ENCODE assay signal across 1 cellular context in the genomic region with DNA sequence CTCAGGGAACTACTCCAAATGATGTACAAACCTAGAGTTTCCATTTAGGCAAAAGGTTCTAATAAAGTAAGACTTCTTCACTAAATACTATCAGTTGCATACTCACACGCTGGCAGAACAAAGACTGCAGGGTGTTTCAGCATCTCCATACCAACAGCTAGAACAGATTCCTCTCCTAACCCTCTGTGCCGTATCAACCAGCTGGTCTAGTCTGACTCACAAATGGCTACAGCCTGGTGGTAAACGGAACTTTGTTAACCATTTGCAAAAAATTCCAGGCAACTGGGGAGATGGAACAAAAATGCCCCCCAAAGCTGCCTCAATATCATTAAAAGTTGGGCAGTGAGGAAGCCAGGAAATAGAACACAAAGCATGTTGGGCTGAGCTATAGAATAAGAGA.
TF ChIP-seq lines count a peak whose summit lies in the region.

No MANE protein-coding gene starts in this region.

TF ChIP-seq in GM23338, 12 proteins besides CTCF, POLR2A, EP300 and RAD21 (continued from another document):
- TF ChIP-seq, protein P1, sequence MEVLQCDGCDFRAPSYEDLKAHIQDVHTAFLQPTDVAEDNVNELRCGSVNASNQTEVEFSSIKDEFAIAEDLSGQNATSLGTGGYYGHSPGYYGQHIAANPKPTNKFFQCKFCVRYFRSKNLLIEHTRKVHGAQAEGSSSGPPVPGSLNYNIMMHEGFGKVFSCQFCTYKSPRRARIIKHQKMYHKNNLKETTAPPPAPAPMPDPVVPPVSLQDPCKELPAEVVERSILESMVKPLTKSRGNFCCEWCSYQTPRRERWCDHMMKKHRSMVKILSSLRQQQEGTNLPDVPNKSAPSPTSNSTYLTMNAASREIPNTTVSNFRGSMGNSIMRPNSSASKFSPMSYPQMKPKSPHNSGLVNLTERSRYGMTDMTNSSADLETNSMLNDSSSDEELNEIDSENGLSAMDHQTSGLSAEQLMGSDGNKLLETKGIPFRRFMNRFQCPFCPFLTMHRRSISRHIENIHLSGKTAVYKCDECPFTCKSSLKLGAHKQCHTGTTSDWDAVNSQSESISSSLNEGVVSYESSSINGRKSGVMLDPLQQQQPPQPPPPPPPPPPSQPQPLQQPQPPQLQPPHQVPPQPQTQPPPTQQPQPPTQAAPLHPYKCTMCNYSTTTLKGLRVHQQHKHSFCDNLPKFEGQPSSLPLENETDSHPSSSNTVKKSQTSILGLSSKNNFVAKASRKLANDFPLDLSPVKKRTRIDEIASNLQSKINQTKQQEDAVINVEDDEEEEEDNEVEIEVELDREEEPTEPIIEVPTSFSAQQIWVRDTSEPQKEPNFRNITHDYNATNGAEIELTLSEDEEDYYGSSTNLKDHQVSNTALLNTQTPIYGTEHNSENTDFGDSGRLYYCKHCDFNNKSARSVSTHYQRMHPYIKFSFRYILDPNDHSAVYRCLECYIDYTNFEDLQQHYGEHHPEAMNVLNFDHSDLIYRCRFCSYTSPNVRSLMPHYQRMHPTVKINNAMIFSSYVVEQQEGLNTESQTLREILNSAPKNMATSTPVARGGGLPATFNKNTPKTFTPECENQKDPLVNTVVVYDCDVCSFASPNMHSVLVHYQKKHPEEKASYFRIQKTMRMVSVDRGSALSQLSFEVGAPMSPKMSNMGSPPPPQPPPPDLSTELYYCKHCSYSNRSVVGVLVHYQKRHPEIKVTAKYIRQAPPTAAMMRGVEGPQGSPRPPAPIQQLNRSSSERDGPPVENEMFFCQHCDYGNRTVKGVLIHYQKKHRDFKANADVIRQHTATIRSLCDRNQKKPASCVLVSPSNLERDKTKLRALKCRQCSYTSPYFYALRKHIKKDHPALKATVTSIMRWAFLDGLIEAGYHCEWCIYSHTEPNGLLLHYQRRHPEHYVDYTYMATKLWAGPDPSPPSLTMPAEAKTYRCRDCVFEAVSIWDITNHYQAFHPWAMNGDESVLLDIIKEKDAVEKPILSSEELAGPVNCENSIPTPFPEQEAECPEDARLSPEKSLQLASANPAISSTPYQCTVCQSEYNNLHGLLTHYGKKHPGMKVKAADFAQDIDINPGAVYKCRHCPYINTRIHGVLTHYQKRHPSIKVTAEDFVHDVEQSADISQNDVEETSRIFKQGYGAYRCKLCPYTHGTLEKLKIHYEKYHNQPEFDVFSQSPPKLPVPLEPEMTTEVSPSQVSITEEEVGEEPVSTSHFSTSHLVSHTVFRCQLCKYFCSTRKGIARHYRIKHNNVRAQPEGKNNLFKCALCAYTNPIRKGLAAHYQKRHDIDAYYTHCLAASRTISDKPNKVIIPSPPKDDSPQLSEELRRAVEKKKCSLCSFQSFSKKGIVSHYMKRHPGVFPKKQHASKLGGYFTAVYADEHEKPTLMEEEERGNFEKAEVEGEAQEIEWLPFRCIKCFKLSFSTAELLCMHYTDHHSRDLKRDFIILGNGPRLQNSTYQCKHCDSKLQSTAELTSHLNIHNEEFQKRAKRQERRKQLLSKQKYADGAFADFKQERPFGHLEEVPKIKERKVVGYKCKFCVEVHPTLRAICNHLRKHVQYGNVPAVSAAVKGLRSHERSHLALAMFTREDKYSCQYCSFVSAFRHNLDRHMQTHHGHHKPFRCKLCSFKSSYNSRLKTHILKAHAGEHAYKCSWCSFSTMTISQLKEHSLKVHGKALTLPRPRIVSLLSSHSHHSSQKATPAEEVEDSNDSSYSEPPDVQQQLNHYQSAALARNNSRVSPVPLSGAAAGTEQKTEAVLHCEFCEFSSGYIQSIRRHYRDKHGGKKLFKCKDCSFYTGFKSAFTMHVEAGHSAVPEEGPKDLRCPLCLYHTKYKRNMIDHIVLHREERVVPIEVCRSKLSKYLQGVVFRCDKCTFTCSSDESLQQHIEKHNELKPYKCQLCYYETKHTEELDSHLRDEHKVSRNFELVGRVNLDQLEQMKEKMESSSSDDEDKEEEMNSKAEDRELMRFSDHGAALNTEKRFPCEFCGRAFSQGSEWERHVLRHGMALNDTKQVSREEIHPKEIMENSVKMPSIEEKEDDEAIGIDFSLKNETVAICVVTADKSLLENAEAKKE (CRISPR knock-in tag; IDR thresholded peaks at IDR 0.05), result no peak
- no peak for TF ChIP-seq ZNF114 (CRISPR knock-in tag; IDR thresholded peaks at IDR 0.05)
- no peak for TF ChIP-seq CREB1 (CRISPR knock-in tag; IDR thresholded peaks at IDR 0.05; ENCODE audit: low read depth)
- TF ChIP-seq EZH2 (IDR thresholded peaks at IDR 0.05; ENCODE audit: low read depth, unreplicated experiment), result no peak
- no peak for TF ChIP-seq JUNB (IDR thresholded peaks at IDR 0.05; ENCODE audit: unreplicated experiment)
- TF ChIP-seq, protein P2, sequence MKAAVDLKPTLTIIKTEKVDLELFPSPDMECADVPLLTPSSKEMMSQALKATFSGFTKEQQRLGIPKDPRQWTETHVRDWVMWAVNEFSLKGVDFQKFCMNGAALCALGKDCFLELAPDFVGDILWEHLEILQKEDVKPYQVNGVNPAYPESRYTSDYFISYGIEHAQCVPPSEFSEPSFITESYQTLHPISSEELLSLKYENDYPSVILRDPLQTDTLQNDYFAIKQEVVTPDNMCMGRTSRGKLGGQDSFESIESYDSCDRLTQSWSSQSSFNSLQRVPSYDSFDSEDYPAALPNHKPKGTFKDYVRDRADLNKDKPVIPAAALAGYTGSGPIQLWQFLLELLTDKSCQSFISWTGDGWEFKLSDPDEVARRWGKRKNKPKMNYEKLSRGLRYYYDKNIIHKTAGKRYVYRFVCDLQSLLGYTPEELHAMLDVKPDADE (IDR thresholded peaks at IDR 0.05), result no peak
- TF ChIP-seq, protein P3, sequence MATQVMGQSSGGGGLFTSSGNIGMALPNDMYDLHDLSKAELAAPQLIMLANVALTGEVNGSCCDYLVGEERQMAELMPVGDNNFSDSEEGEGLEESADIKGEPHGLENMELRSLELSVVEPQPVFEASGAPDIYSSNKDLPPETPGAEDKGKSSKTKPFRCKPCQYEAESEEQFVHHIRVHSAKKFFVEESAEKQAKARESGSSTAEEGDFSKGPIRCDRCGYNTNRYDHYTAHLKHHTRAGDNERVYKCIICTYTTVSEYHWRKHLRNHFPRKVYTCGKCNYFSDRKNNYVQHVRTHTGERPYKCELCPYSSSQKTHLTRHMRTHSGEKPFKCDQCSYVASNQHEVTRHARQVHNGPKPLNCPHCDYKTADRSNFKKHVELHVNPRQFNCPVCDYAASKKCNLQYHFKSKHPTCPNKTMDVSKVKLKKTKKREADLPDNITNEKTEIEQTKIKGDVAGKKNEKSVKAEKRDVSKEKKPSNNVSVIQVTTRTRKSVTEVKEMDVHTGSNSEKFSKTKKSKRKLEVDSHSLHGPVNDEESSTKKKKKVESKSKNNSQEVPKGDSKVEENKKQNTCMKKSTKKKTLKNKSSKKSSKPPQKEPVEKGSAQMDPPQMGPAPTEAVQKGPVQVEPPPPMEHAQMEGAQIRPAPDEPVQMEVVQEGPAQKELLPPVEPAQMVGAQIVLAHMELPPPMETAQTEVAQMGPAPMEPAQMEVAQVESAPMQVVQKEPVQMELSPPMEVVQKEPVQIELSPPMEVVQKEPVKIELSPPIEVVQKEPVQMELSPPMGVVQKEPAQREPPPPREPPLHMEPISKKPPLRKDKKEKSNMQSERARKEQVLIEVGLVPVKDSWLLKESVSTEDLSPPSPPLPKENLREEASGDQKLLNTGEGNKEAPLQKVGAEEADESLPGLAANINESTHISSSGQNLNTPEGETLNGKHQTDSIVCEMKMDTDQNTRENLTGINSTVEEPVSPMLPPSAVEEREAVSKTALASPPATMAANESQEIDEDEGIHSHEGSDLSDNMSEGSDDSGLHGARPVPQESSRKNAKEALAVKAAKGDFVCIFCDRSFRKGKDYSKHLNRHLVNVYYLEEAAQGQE (IDR thresholded peaks at IDR 0.05; ENCODE audit: unreplicated experiment), result no peak
- no peak for TF ChIP-seq NANOG (IDR thresholded peaks at IDR 0.05; ENCODE audit: borderline replicate concordance)
